ENCODE assay signal across 1 cellular context in the genomic region with DNA sequence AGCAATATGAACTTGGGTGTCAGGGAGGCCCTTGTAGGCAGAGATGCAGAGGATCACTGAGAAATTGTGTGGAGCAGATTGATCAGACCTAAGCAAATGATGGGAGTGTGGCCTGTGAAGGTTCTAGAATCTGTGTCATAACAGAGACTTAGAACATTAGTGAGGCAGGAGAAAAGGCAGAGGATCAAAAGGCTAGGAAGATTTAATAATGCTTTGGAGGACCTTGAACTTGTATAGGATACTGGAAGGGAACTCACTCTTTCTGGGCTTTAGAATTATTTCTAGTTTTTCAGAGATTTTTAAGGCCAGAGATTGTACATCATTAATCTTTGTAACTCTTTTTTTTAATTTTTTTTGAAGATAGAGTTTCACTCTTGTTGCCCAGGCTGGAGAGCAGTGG.
TF ChIP-seq lines count a peak whose summit lies in the region.

A gene with protein sequence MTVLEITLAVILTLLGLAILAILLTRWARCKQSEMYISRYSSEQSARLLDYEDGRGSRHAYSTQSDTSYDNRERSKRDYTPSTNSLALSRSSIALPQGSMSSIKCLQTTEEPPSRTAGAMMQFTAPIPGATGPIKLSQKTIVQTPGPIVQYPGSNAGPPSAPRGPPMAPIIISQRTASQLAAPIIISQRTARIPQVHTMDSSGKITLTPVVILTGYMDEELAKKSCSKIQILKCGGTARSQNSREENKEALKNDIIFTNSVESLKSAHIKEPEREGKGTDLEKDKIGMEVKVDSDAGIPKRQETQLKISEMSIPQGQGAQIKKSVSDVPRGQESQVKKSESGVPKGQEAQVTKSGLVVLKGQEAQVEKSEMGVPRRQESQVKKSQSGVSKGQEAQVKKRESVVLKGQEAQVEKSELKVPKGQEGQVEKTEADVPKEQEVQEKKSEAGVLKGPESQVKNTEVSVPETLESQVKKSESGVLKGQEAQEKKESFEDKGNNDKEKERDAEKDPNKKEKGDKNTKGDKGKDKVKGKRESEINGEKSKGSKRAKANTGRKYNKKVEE (minus strand): TSS at position 101 of the 400 bp plus-strand sequence. CDS start 197 bp downstream, outside the sequence.

TF ChIP-seq in GM23338, 12 proteins besides CTCF, POLR2A, EP300 and RAD21:
- no peak for TF ChIP-seq EZH2 (IDR thresholded peaks at IDR 0.05; ENCODE audit: low read depth, unreplicated experiment)
- no peak for TF ChIP-seq POLR2AphosphoS5 (IDR thresholded peaks at IDR 0.05; ENCODE audit: low read depth)
- TF ChIP-seq EZH2phosphoT487 (IDR thresholded peaks at IDR 0.05; ENCODE audit: unreplicated experiment), result no peak
